In the genomic region with DNA sequence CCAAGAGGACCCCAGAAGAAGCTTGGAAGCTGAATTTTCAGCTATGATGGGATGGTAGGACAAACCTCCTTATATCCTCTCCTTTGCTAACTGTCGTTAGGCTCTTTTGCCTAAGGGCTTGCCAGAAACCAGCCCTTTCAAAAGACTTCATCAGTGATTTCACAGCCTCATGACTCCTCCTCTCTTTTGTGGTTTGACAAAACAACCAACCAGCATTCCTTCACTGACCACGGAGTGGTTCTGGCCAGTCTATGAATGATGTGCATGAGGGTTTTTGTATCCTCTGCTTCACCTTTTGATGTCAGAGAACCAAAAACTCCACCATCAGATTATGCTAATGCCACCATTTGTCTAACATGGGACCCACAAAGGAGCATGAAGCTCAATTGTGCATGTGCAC, we compare ENCODE assay signal across 1 cellular context.
TF ChIP-seq lines count a peak whose summit lies in the region.

No MANE protein-coding gene starts in this region.

TF ChIP-seq in IMR-90, 13 proteins besides CTCF, POLR2A, EP300 and RAD21:
- no peak for TF ChIP-seq CHD1 (IDR thresholded peaks at IDR 0.05; ENCODE audit: low read depth, low read length)
- TF ChIP-seq MAFK (IDR thresholded peaks at IDR 0.05; ENCODE audit: low read depth, low read length), result no peak
- TF ChIP-seq, protein P1, sequence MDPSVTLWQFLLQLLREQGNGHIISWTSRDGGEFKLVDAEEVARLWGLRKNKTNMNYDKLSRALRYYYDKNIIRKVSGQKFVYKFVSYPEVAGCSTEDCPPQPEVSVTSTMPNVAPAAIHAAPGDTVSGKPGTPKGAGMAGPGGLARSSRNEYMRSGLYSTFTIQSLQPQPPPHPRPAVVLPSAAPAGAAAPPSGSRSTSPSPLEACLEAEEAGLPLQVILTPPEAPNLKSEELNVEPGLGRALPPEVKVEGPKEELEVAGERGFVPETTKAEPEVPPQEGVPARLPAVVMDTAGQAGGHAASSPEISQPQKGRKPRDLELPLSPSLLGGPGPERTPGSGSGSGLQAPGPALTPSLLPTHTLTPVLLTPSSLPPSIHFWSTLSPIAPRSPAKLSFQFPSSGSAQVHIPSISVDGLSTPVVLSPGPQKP (IDR thresholded peaks at IDR 0.05; ENCODE audit: borderline replicate concordance, low read depth, low read length), result no peak
- TF ChIP-seq CEBPB (IDR thresholded peaks at IDR 0.05; ENCODE audit: low read depth, low read length), result no peak
- no peak for TF ChIP-seq RCOR1 (IDR thresholded peaks at IDR 0.05; ENCODE audit: insufficient replicate concordance, low read length)
- no peak for TF ChIP-seq MXI1 (IDR thresholded peaks at IDR 0.05; ENCODE audit: borderline replicate concordance, low read depth, low read length)
- no peak for TF ChIP-seq SMC3 (IDR thresholded peaks at IDR 0.05; ENCODE audit: low read depth, low read length)
